ENCODE assay signal across 24 cellular contexts in the genomic region with DNA sequence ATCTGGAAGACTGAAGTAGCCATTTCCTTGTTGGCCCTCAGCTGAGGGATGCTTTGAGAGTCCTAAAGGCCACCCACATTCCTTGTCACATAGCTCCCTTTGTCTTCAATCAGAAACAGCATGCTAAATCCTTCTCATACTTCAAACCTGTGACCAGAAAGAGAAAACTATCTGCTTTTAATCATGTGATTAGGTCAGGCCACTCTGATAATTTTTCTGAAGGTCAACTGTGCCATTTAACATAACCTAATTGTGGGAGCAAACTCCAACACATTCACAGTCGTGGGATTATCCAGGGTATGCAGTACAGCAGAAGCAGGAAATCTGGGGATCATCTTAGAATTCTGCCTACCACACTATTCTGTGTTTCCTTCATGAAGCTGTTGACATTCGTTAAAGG.
DNase-seq lines count a peak whose midpoint lies in the region; TF ChIP-seq lines count a peak whose summit lies in the region.
"Had no signal": no experiment of that assay in that cellular context is flagged by ENCODE, and none has a peak within 500 bp of the region (broad histone marks: within the 10 kb centered on the region; RNA-seq: fewer than 3 reads in every experiment).

No MANE protein-coding gene starts in this region.

- H3K4me1 ChIP-seq in endodermal cell (ENCODE audit: control insufficient read depth, insufficient read depth, low read length) (no peaks in the 10 kb centered on the region), mesodermal cell (ENCODE audit: control insufficient read depth, insufficient read depth, low read length, poor library complexity, severe bottlenecking) (no peaks in the 10 kb centered on the region), ascending aorta (no peaks in the 10 kb centered on the region)
- H3K4me1 ChIP-seq: BE2C, BLaER1 had no signal

- in situ Hi-C loops in SK-MEL-5 (cut with HindIII; ENCODE audit: low pct_unique_long_range_greater_than_20kb, low sequenced_read_pairs) = no loop called here

- H3K27me3 ChIP-seq in endodermal cell (ENCODE audit: control insufficient read depth, insufficient read depth, low read length, poor library complexity, severe bottlenecking) (no peaks in the 10 kb centered on the region), ascending aorta (no peaks in the 10 kb centered on the region)
- H3K27me3 ChIP-seq: BE2C, BLaER1 had no signal

- H3K9me3 Mint-ChIP-seq in endodermal cell = peaks cover 20% of the 10 kb centered on the region

- H3K27ac ChIP-seq in endodermal cell (ENCODE audit: low read depth, low read length) (no peak overlapping the region), mesodermal cell (ENCODE audit: low read depth, low read length, severe bottlenecking) (peak overlapping the region; percentile 23), ascending aorta (no peak overlapping the region)
- H3K27ac ChIP-seq: BLaER1 had no signal

- no peak overlapping the region for H3K9ac ChIP-seq in endodermal cell (ENCODE audit: extremely low read depth, low read length, poor library complexity, severe bottlenecking)
- H3K9ac ChIP-seq: BLaER1 had no signal

- peaks cover 6% of the 10 kb centered on the region for H3K27me3 Mint-ChIP-seq in endodermal cell (ENCODE audit: insufficient read depth)

- H3K9me3 ChIP-seq in endodermal cell (ENCODE audit: control insufficient read depth, low read length) (peaks cover 20% of the 10 kb centered on the region), mesodermal cell (ENCODE audit: control insufficient read depth, low read length) (peaks cover 7% of the 10 kb centered on the region), ascending aorta (peaks cover 8 to 22% of the 10 kb centered on the region in 2 donors)
- H3K9me3 ChIP-seq: BE2C had no signal

- H3K36me3 ChIP-seq in endodermal cell (ENCODE audit: control insufficient read depth, insufficient read depth, low read length) (no peaks in the 10 kb centered on the region), mesodermal cell (ENCODE audit: control insufficient read depth, insufficient read depth, low read length) (no peaks in the 10 kb centered on the region), ascending aorta (no peaks in the 10 kb centered on the region)
- H3K36me3 ChIP-seq: BE2C, BLaER1 had no signal

- no peak overlapping the region for H3K27ac Mint-ChIP-seq in endodermal cell
- H3K27ac Mint-ChIP-seq: CD14-positive monocyte; CD4-positive, alpha-beta memory T cell; CD4-positive, CD25-positive, alpha-beta regulatory T cell; CD8-positive, alpha-beta memory T cell had no signal

- peaks cover 3% of the 10 kb centered on the region for H3K4me1 Mint-ChIP-seq in endodermal cell
- H3K4me1 Mint-ChIP-seq: CD14-positive monocyte; CD4-positive, alpha-beta memory T cell; CD4-positive, CD25-positive, alpha-beta regulatory T cell; CD8-positive, alpha-beta memory T cell had no signal

- DNase-seq in SK-MEL-5 (ENCODE audit: low read depth, low spot score) = peak; percentile 60
- no peak for DNase-seq in endodermal cell
- no peak for DNase-seq in ascending aorta (ENCODE audit: low spot score in 2 of 2)
- DNase-seq in activated T-cell treated with anti-CD3 and anti-CD28 coated beads, Interleukin-2, amount 50 U/mL, for 1 hour = no peak
- no peak for DNase-seq in NCI-H2081 treated with DMSO at 0.1 percent for 48 hours (lab: John Stamatoyannopoulos, UW)
- DNase-seq: 8988T; ACHN; BE2C; C1 segment of cervical spinal cord; CD4-positive, alpha-beta memory T cell; CD4-positive, CD25-positive, alpha-beta regulatory T cell; CD8-positive, alpha-beta memory T cell; COR-L47; DMS 273 treated with DMSO at 0.1 percent for 48 hours; DMS153; DMS53; DMS79; DND-41; EL; GDM1 had no signal

- H3K4me3 ChIP-seq in endodermal cell (ENCODE audit: low read length) (peak overlapping the region; percentile 23), mesodermal cell (ENCODE audit: extremely low read depth, insufficient read depth, low read length, poor library complexity, severe bottlenecking) (no peak overlapping the region), ascending aorta (no peak overlapping the region)
- H3K4me3 ChIP-seq: BLaER1, GM12878 had no signal

- intact Hi-C loops in ascending aorta (cut with DNase I) = no loop called here

- no peak for TF ChIP-seq CTCF in endodermal cell (conservative IDR thresholded peaks at IDR 0.05)
- no peak for TF ChIP-seq CTCF in ascending aorta (IDR thresholded peaks at IDR 0.05)

- no peak overlapping the region for H3K4me3 Mint-ChIP-seq in endodermal cell
- H3K4me3 Mint-ChIP-seq: CD14-positive monocyte; CD4-positive, alpha-beta memory T cell; CD4-positive, CD25-positive, alpha-beta regulatory T cell; CD8-positive, alpha-beta memory T cell had no signal

- WGBS in endodermal cell (ENCODE audit: insufficient coverage in 1 of 2, insufficient read length in 1 of 2), 2 experiments = 89 to 96% methylated on average over 1 to 2 of the region's 2 CpGs
- 83 to 100% methylated on average over 1 to 2 of the region's 2 CpGs for WGBS in mesodermal cell (ENCODE audit: insufficient coverage in 2 of 2), 2 experiments

- H3K36me3 Mint-ChIP-seq in endodermal cell (ENCODE audit: low read depth) = peaks cover 2% of the 10 kb centered on the region
- H3K36me3 Mint-ChIP-seq: CD14-positive monocyte; CD4-positive, CD25-positive, alpha-beta regulatory T cell had no signal
